Comparison of ENCODE assay signal across 8 cellular contexts in genomic region chr15:60370804-60371700, GRCh38. TPM values are rescaled to one million over a fixed set of nuclear protein-coding genes. Genes with fewer than 3 reads are reported as not detected.
DNase-seq lines count a peak whose midpoint lies in the region; ATAC-seq and TF ChIP-seq lines count a peak whose summit lies in the region.

No MANE protein-coding gene starts in this region.

- no peaks in the 10 kb centered on the region for H3K9me2 ChIP-seq in SK-N-SH

- TF ChIP-seq RAD21 in SK-N-SH (IDR thresholded peaks at IDR 0.05; ENCODE audit: low read length): no peak

- POLR2A ChIA-PET in SK-N-SH (lab: Yijun Ruan, JAX): no interaction called here

- H3F3A ChIP-seq in SK-N-SH (replicated peaks; ENCODE audit: insufficient read depth): peaks cover 73% of the 10 kb centered on the region

- TF ChIP-seq EP300 in SK-N-SH (IDR thresholded peaks at IDR 0.05; ENCODE audit: borderline replicate concordance in 1 of 2, low read depth in 1 of 2, low read length in 1 of 2): peak; percentile 74 to 100

- peak overlapping the region; percentile 84 for H3K9ac ChIP-seq in SK-N-SH

- peaks cover 17 to 67% of the 10 kb centered on the region in 2 experiments for H3K4me1 ChIP-seq in SK-N-SH (ENCODE audit: control insufficient read depth in 1 of 2, insufficient read depth in 2 of 2, low read depth in 1 of 2, low read length in 1 of 2)

- H3K27ac ChIP-seq in SK-N-SH (ENCODE audit: low read depth in 2 of 2, low read length in 1 of 2): peak overlapping the region; percentile 87 to 99

- WGBS in SK-N-SH (ENCODE audit: low lambda C conversion rate): 20% methylated on average over 13 of the region's 13 CpGs

- H3K36me3 ChIP-seq in SK-N-SH (replicated peaks in 1 of 2; ENCODE audit: control insufficient read depth in 1 of 2, insufficient read depth in 2 of 2, low read length in 1 of 2): peaks cover 47 to 51% of the 10 kb centered on the region in 2 experiments

- H3K4me3 ChIP-seq in SK-N-SH (ENCODE audit: low read depth in 2 of 2, low read length in 1 of 2) (0 out of 4 replicates have a peak overlapping the region, but pooled peaks of 1 of the 2 experiments have one; percentile 13), fibroblast of mammary gland (ENCODE audit: control insufficient read depth, low read depth, low read length) (no peak overlapping the region)

- no peak overlapping the region for H2AFZ ChIP-seq in SK-N-SH (ENCODE audit: low read depth)

- peaks cover 69% of the 10 kb centered on the region for H3K79me2 ChIP-seq in SK-N-SH (ENCODE audit: insufficient read depth)

- ATAC-seq in HG02852 (IDR thresholded peaks at IDR 0.05; ENCODE audit: unreplicated experiment) (no peak), HG03025 (IDR thresholded peaks at IDR 0.05; ENCODE audit: low FRiP score, unreplicated experiment) (no peak)

- peaks cover 26% of the 10 kb centered on the region; the same call in 1 of the 2 replicates for H4K20me1 ChIP-seq in SK-N-SH (ENCODE audit: insufficient read depth)

- peak; percentile 21 for DNase-seq in activated CD4-positive, alpha-beta T cell treated with anti-CD3 and anti-CD28 coated beads for 48 hours
- DNase-seq in activated CD4-positive, alpha-beta T cell treated with anti-CD3 and anti-CD28 coated beads, Interleukin-2, amount 50 U/mL, for 1 hour: no peak
- DNase-seq in SK-N-SH (no peak), fibroblast of mammary gland (ENCODE audit: low read depth) (peak; percentile 99), pons (ENCODE audit: low spot score) (peak; percentile 7), D341Med (ENCODE audit: low spot score) (no peak)

- no peaks in the 10 kb centered on the region for H3K27me3 ChIP-seq in SK-N-SH (ENCODE audit: insufficient read depth)

- no peaks in the 10 kb centered on the region for H3K9me3 ChIP-seq in SK-N-SH

- TF ChIP-seq CTCF in SK-N-SH (IDR thresholded peaks at IDR 0.05) (peak; percentile 18), fibroblast of mammary gland (conservative IDR thresholded peaks at IDR 0.05; ENCODE audit: control insufficient read depth, insufficient read depth, low read depth, low read length) (no peak)

- CTCF ChIA-PET in SK-N-SH (lab: Yijun Ruan, JAX): interaction anchor here (1.5 kb wide), 1 partner anchor 12 kb away, joined by 5 read pairs; no protein-coding TSS in a partner anchor

- peak overlapping the region; percentile 67 for H3K4me2 ChIP-seq in SK-N-SH

TF ChIP-seq in SK-N-SH, 30 proteins besides CTCF, POLR2A, EP300 and RAD21 (continues in another document):
- TF ChIP-seq, protein P1, sequence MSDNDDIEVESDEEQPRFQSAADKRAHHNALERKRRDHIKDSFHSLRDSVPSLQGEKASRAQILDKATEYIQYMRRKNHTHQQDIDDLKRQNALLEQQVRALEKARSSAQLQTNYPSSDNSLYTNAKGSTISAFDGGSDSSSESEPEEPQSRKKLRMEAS (IDR thresholded peaks at IDR 0.05; ENCODE audit: low read depth): peak; percentile 79; the same call in 1 of the 2 replicates
- peak; percentile 20 for TF ChIP-seq CHD2 (IDR thresholded peaks at IDR 0.05; ENCODE audit: low read length, partially characterized antibody)
- TF ChIP-seq, protein P2, sequence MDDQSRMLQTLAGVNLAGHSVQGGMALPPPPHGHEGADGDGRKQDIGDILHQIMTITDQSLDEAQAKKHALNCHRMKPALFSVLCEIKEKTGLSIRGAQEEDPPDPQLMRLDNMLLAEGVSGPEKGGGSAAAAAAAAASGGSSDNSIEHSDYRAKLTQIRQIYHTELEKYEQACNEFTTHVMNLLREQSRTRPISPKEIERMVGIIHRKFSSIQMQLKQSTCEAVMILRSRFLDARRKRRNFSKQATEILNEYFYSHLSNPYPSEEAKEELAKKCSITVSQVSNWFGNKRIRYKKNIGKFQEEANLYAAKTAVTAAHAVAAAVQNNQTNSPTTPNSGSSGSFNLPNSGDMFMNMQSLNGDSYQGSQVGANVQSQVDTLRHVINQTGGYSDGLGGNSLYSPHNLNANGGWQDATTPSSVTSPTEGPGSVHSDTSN (IDR thresholded peaks at IDR 0.05): peak; percentile 95
- TF ChIP-seq SIN3A (IDR thresholded peaks at IDR 0.05; ENCODE audit: borderline replicate concordance, low read depth, low read length): peak; percentile 82; the same call in 1 of the 2 replicates
- no peak for TF ChIP-seq EZH2phosphoT487 (IDR thresholded peaks at IDR 0.05; ENCODE audit: borderline replicate concordance, low read depth)
- peak; percentile 48 for TF ChIP-seq GABPA (IDR thresholded peaks at IDR 0.05; ENCODE audit: low read depth)
- peak; percentile 96 for TF ChIP-seq FOSL2 (IDR thresholded peaks at IDR 0.05; ENCODE audit: borderline replicate concordance, low read depth)
- TF ChIP-seq USF1 (IDR thresholded peaks at IDR 0.05; ENCODE audit: borderline replicate concordance, low read depth): no peak
- no peak for TF ChIP-seq FOXJ3 (CRISPR knock-in tag; IDR thresholded peaks at IDR 0.05)
- peak; percentile 91 for TF ChIP-seq MEF2A (IDR thresholded peaks at IDR 0.05; ENCODE audit: borderline replicate concordance, low read depth)
- TF ChIP-seq RCOR1 (IDR thresholded peaks at IDR 0.05; ENCODE audit: low read length): no peak
- TF ChIP-seq, protein P3, sequence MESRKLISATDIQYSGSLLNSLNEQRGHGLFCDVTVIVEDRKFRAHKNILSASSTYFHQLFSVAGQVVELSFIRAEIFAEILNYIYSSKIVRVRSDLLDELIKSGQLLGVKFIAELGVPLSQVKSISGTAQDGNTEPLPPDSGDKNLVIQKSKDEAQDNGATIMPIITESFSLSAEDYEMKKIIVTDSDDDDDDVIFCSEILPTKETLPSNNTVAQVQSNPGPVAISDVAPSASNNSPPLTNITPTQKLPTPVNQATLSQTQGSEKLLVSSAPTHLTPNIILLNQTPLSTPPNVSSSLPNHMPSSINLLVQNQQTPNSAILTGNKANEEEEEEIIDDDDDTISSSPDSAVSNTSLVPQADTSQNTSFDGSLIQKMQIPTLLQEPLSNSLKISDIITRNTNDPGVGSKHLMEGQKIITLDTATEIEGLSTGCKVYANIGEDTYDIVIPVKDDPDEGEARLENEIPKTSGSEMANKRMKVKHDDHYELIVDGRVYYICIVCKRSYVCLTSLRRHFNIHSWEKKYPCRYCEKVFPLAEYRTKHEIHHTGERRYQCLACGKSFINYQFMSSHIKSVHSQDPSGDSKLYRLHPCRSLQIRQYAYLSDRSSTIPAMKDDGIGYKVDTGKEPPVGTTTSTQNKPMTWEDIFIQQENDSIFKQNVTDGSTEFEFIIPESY (IDR thresholded peaks at IDR 0.05; ENCODE audit: borderline replicate concordance, low read depth): peak; percentile 93
- peak; percentile 98 for TF ChIP-seq TEAD4 (IDR thresholded peaks at IDR 0.05; ENCODE audit: borderline replicate concordance, insufficient read depth)
- TF ChIP-seq SMC3 (IDR thresholded peaks at IDR 0.05; ENCODE audit: low read depth, low read length): no peak
- TF ChIP-seq FOXM1 (IDR thresholded peaks at IDR 0.05; ENCODE audit: low read depth): peak; percentile 98
- peak; percentile 99 for TF ChIP-seq TCF12 (IDR thresholded peaks at IDR 0.05)
- TF ChIP-seq RXRA (IDR thresholded peaks at IDR 0.05; ENCODE audit: borderline replicate concordance, low read depth): peak; percentile 91
- TF ChIP-seq, protein P4, sequence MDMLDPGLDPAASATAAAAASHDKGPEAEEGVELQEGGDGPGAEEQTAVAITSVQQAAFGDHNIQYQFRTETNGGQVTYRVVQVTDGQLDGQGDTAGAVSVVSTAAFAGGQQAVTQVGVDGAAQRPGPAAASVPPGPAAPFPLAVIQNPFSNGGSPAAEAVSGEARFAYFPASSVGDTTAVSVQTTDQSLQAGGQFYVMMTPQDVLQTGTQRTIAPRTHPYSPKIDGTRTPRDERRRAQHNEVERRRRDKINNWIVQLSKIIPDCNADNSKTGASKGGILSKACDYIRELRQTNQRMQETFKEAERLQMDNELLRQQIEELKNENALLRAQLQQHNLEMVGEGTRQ (IDR thresholded peaks at IDR 0.05; ENCODE audit: borderline replicate concordance, low read depth, low read length): no peak
- no peak for TF ChIP-seq RFX5 (IDR thresholded peaks at IDR 0.05; ENCODE audit: low read length)
- no peak for TF ChIP-seq MXI1 (IDR thresholded peaks at IDR 0.05; ENCODE audit: low read depth, low read length)
- TF ChIP-seq, protein P5, sequence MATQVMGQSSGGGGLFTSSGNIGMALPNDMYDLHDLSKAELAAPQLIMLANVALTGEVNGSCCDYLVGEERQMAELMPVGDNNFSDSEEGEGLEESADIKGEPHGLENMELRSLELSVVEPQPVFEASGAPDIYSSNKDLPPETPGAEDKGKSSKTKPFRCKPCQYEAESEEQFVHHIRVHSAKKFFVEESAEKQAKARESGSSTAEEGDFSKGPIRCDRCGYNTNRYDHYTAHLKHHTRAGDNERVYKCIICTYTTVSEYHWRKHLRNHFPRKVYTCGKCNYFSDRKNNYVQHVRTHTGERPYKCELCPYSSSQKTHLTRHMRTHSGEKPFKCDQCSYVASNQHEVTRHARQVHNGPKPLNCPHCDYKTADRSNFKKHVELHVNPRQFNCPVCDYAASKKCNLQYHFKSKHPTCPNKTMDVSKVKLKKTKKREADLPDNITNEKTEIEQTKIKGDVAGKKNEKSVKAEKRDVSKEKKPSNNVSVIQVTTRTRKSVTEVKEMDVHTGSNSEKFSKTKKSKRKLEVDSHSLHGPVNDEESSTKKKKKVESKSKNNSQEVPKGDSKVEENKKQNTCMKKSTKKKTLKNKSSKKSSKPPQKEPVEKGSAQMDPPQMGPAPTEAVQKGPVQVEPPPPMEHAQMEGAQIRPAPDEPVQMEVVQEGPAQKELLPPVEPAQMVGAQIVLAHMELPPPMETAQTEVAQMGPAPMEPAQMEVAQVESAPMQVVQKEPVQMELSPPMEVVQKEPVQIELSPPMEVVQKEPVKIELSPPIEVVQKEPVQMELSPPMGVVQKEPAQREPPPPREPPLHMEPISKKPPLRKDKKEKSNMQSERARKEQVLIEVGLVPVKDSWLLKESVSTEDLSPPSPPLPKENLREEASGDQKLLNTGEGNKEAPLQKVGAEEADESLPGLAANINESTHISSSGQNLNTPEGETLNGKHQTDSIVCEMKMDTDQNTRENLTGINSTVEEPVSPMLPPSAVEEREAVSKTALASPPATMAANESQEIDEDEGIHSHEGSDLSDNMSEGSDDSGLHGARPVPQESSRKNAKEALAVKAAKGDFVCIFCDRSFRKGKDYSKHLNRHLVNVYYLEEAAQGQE (IDR thresholded peaks at IDR 0.05; ENCODE audit: low read depth, low read length): peak; percentile 82
- TF ChIP-seq ELF1 (IDR thresholded peaks at IDR 0.05): peak; percentile 50; the same call in 1 of the 2 replicates

RNA-seq across cellular contexts. Expression of gene ANXA2, which starts 26.7 kb away (rescaled TPM):
- polyA plus RNA-seq in SK-N-SH (2012; rRNA removed): 4,669 and 5,711 TPM in 2 replicates
- 5,477 and 5,705 TPM in 2 replicates for polyA plus RNA-seq in SK-N-SH (2012; cell fraction: cytosol; rRNA removed)
- polyA plus RNA-seq in SK-N-SH (2012; cell fraction: nucleus; rRNA removed): 2,958 and 4,347 TPM in 2 replicates

Comparison
In these comparisons a context has a peak if more than half of its experiments do, and no peak if none do; other contexts are left out.
1. DNase-seq: peak in activated CD4-positive, alpha-beta T cell treated with anti-CD3 and anti-CD28 coated beads for 48 hours (single experiment), fibroblast of mammary gland (single experiment) and pons (single experiment); none in activated CD4-positive, alpha-beta T cell treated with anti-CD3 and anti-CD28 coated beads, Interleukin-2, amount 50 U/mL, for 1 hour (single experiment), SK-N-SH (single experiment) and D341Med (single experiment).